ENCODE assay signal across 8 cellular contexts in genomic region chr12:53938276-53939140, GRCh38. TPM values are rescaled to one million over a fixed set of nuclear protein-coding genes. Genes with fewer than 3 reads are reported as not detected.
DNase-seq lines count a peak whose midpoint lies in the region; ATAC-seq, FAIRE-seq and TF ChIP-seq lines count a peak whose summit lies in the region.

Gene HOXC13 (plus strand): TSS chr12:53938831. CDS start chr12:53938907, 76 bp downstream.

- FAIRE-seq in bronchial epithelial cell (lab: Jason Lieb, UNC) (no peak), GM19239 (lab: Jason Lieb, UNC) (no peak)

- H3K27ac Mint-ChIP-seq in natural killer cell treated with Interleukin-12 subunit alpha and Interleukin-12 subunit beta and Interleukin-15 and Interleukin-18, amount 100 ng/mL, for 72 hours: no peak within 1 kb of the TSS

- H3K4me1 Mint-ChIP-seq in natural killer cell treated with Interleukin-12 subunit alpha and Interleukin-12 subunit beta and Interleukin-15 and Interleukin-18, amount 100 ng/mL, for 72 hours (ENCODE audit: low read depth in 2 of 2): peaks cover 0 to 7% of the 10 kb centered on the region in 2 donors

- DNase-seq in cardiac muscle cell (ENCODE audit: low read depth in 1 of 2, low spot score in 1 of 2) (peak; percentile 14 to 55), Right ventricle myocardium inferior (ENCODE audit: missing footprints) (no peak), NCI-H526 (lab: John Stamatoyannopoulos, UW) (peak; percentile 99 to 100), bronchial epithelial cell (ENCODE audit: low read depth) (peak; percentile 7), GM19239 (ENCODE audit: insufficient read length, low spot score) (no peak), hippocampal formation (lab: John Stamatoyannopoulos, UW) (no peak)
- DNase-seq in natural killer cell treated with Interleukin-12 subunit alpha and Interleukin-12 subunit beta and Interleukin-15 and Interleukin-18, amount 100 ng/mL, for 72 hours (ENCODE audit: low spot score): no peak

- ATAC-seq in Right ventricle myocardium inferior (no peak), HG02884 (IDR thresholded peaks at IDR 0.05; ENCODE audit: unreplicated experiment) (no peak)
- ATAC-seq in natural killer cell treated with Interleukin-12 subunit alpha and Interleukin-12 subunit beta and Interleukin-15 and Interleukin-18, amount 100 ng/mL, for 72 hours: peak; percentile 52 to 62

- no peak within 1 kb of the TSS for H3K27ac ChIP-seq in cardiac muscle cell

- H3K27me3 Mint-ChIP-seq in natural killer cell treated with Interleukin-12 subunit alpha and Interleukin-12 subunit beta and Interleukin-15 and Interleukin-18, amount 100 ng/mL, for 72 hours: peaks cover 68 to 84% of the 10 kb centered on the region in 2 donors

- H3K27me3 ChIP-seq in cardiac muscle cell (peaks cover 100% of the 10 kb centered on the region), bronchial epithelial cell (ENCODE audit: control insufficient read depth, insufficient read depth, low read length) (peaks cover 70% of the 10 kb centered on the region)

- no peaks in the 10 kb centered on the region for H3K9me3 Mint-ChIP-seq in natural killer cell treated with Interleukin-12 subunit alpha and Interleukin-12 subunit beta and Interleukin-15 and Interleukin-18, amount 100 ng/mL, for 72 hours

- intact Hi-C loops in Right ventricle myocardium inferior (cut with DNase I): no loop called here

- H3K36me3 Mint-ChIP-seq in natural killer cell treated with Interleukin-12 subunit alpha and Interleukin-12 subunit beta and Interleukin-15 and Interleukin-18, amount 100 ng/mL, for 72 hours: no peaks in the 10 kb centered on the region

- TF ChIP-seq CTCF in cardiac muscle cell (IDR thresholded peaks at IDR 0.05; ENCODE audit: low read depth, low read length) (no peak), bronchial epithelial cell (IDR thresholded peaks at IDR 0.05; ENCODE audit: insufficient read depth, low read length, severe bottlenecking) (no peak)

- no peaks in the 10 kb centered on the region for H3K9me3 ChIP-seq in cardiac muscle cell (ENCODE audit: low read depth)

- H3K4me1 ChIP-seq in cardiac muscle cell (ENCODE audit: low read depth): no peaks in the 10 kb centered on the region

- no peak within 1 kb of the TSS for H3K4me3 Mint-ChIP-seq in natural killer cell treated with Interleukin-12 subunit alpha and Interleukin-12 subunit beta and Interleukin-15 and Interleukin-18, amount 100 ng/mL, for 72 hours

- no peak within 1 kb of the TSS for H3K4me3 ChIP-seq in cardiac muscle cell
- H3K4me3 ChIP-seq in bronchial epithelial cell (ENCODE audit: low read depth, low read length): no peak within 1 kb of the TSS

- no peaks in the 10 kb centered on the region for H3K36me3 ChIP-seq in cardiac muscle cell
- H3K36me3 ChIP-seq in bronchial epithelial cell (ENCODE audit: control insufficient read depth, insufficient read depth, low read length): no peaks in the 10 kb centered on the region

RNA-seq across cellular contexts. Expression of gene HOXC13, which starts in this region (rescaled TPM):
- total RNA-seq in cardiac muscle cell: not detected in 2 replicates
- not detected in 2 replicates for polyA plus RNA-seq in cardiac muscle cell
- not detected for total RNA-seq in Right ventricle myocardium inferior
- not detected in 2 replicates for total RNA-seq in bronchial epithelial cell
- not detected for total RNA-seq in natural killer cell treated with Interleukin-12 subunit alpha and Interleukin-12 subunit beta and Interleukin-15 and Interleukin-18, amount 100 ng/mL, for 72 hours

Comparison
In these comparisons a context has a peak if more than half of its experiments do, and no peak if none do; other contexts are left out.
1. Peak in DNase-seq in cardiac muscle cell; RNA of the gene not detected or under 1 TPM.
2. Peak in DNase-seq in bronchial epithelial cell; RNA of the gene not detected or under 1 TPM.
3. Peak in ATAC-seq in natural killer cell treated with Interleukin-12 subunit alpha and Interleukin-12 subunit beta and Interleukin-15 and Interleukin-18, amount 100 ng/mL, for 72 hours; RNA of the gene not detected or under 1 TPM.
4. DNase-seq: peak in NCI-H526 (2 of 2); none in Right ventricle myocardium inferior (single experiment), natural killer cell treated with Interleukin-12 subunit alpha and Interleukin-12 subunit beta and Interleukin-15 and Interleukin-18, amount 100 ng/mL, for 72 hours (single experiment), GM19239 (single experiment) and hippocampal formation (0 of 2).